Comparison of ENCODE assay signal across 17 cellular contexts in genomic region chr6:168916576-168917207, GRCh38.
DNase-seq lines count a peak whose midpoint lies in the region; ATAC-seq and TF ChIP-seq lines count a peak whose summit lies in the region.
"Had no signal": no experiment of that assay in that cellular context is flagged by ENCODE, and none has a peak within 500 bp of the region (broad histone marks: within the 10 kb centered on the region; RNA-seq: fewer than 3 reads in every experiment).

No MANE protein-coding gene starts in this region.

- H3K27ac Mint-ChIP-seq in activated T-helper 1 cell treated with anti-CD3 and anti-CD28 coated beads, Interleukin-12 subunit alpha, Interleukin-12 subunit beta, Interleukin-2, Interleukin-4 antibody, amounts not matched to agents 30 ng/mL and 10 ng/mL and 1 ng/mL, durations not matched to agents 14 hours and 24 hours and 36 hours = no peak overlapping the region
- H3K27ac Mint-ChIP-seq: activated B cell treated with CpG ODN at 0.5 μM for 24 hours; activated naive CD8-positive, alpha-beta T cell treated with anti-CD3 and anti-CD28 coated beads, Interleukin-2, amount 10 ng/mL, durations not matched to agents 7 days and 5 days; CD8-positive, alpha-beta memory T cell had no signal

- H3K36me3 ChIP-seq in sigmoid colon = no peaks in the 10 kb centered on the region
- H3K36me3 ChIP-seq: colonic mucosa had no signal

- intact Hi-C loops in right cardiac atrium (cut with DNase I) = no loop called here
- intact Hi-C loops in sigmoid colon (cut with DNase I) = no loop called here
- intact Hi-C loops in activated T-helper 1 cell treated with anti-CD3 and anti-CD28 coated beads, Interleukin-12 subunit alpha, Interleukin-12 subunit beta, Interleukin-2, Interleukin-4 antibody, amounts not matched to agents 30 ng/mL and 10 ng/mL and 1 ng/mL, durations not matched to agents 14 hours and 24 hours and 36 hours (cut with micrococcal nuclease) = no loop called here

- WGBS in right cardiac atrium = 48% methylated on average over 11 of the region's 11 CpGs
- 60% methylated on average over 11 of the region's 11 CpGs for WGBS in sigmoid colon, 2 donors

- H3K4me1 Mint-ChIP-seq in activated T-helper 1 cell treated with anti-CD3 and anti-CD28 coated beads, Interleukin-12 subunit alpha, Interleukin-12 subunit beta, Interleukin-2, Interleukin-4 antibody, amounts not matched to agents 30 ng/mL and 10 ng/mL and 1 ng/mL, durations not matched to agents 14 hours and 24 hours and 36 hours (ENCODE audit: low read depth) = no peaks in the 10 kb centered on the region
- H3K4me1 Mint-ChIP-seq: activated B cell treated with CpG ODN at 0.5 μM for 24 hours had no signal

- no peaks in the 10 kb centered on the region for H3K36me3 Mint-ChIP-seq in activated T-helper 1 cell treated with anti-CD3 and anti-CD28 coated beads, Interleukin-12 subunit alpha, Interleukin-12 subunit beta, Interleukin-2, Interleukin-4 antibody, amounts not matched to agents 30 ng/mL and 10 ng/mL and 1 ng/mL, durations not matched to agents 14 hours and 24 hours and 36 hours (ENCODE audit: low read depth)
- H3K36me3 Mint-ChIP-seq: activated naive CD8-positive, alpha-beta T cell treated with anti-CD3 and anti-CD28 coated beads, Interleukin-2, amount 10 ng/mL, durations not matched to agents 7 days and 5 days; CD8-positive, alpha-beta memory T cell had no signal

- no peak for TF ChIP-seq POLR2A in sigmoid colon (IDR thresholded peaks at IDR 0.05)

- no peak overlapping the region for H3K4me3 Mint-ChIP-seq in activated T-helper 1 cell treated with anti-CD3 and anti-CD28 coated beads, Interleukin-12 subunit alpha, Interleukin-12 subunit beta, Interleukin-2, Interleukin-4 antibody, amounts not matched to agents 30 ng/mL and 10 ng/mL and 1 ng/mL, durations not matched to agents 14 hours and 24 hours and 36 hours
- H3K4me3 Mint-ChIP-seq: activated B cell treated with CpG ODN at 0.5 μM for 24 hours; activated naive CD8-positive, alpha-beta T cell treated with anti-CD3 and anti-CD28 coated beads, Interleukin-2, amount 10 ng/mL, durations not matched to agents 7 days and 5 days; CD8-positive, alpha-beta memory T cell had no signal

- H3K27me3 Mint-ChIP-seq in activated T-helper 1 cell treated with anti-CD3 and anti-CD28 coated beads, Interleukin-12 subunit alpha, Interleukin-12 subunit beta, Interleukin-2, Interleukin-4 antibody, amounts not matched to agents 30 ng/mL and 10 ng/mL and 1 ng/mL, durations not matched to agents 14 hours and 24 hours and 36 hours (ENCODE audit: insufficient read depth) = peaks cover under 1% of the 10 kb centered on the region
- H3K27me3 Mint-ChIP-seq: activated B cell treated with CpG ODN at 0.5 μM for 24 hours had no signal

- no peak for TF ChIP-seq EP300 in sigmoid colon (IDR thresholded peaks at IDR 0.05)

- H3K27me3 ChIP-seq in right cardiac atrium (ENCODE audit: control insufficient read depth, insufficient read depth) = no peaks in the 10 kb centered on the region
- H3K27me3 ChIP-seq in sigmoid colon = no peaks in the 10 kb centered on the region
- H3K27me3 ChIP-seq: colonic mucosa had no signal

- H3K4me1 ChIP-seq in right cardiac atrium (ENCODE audit: control insufficient read depth, insufficient read depth, low read length) = peaks cover 2% of the 10 kb centered on the region
- peaks cover 0 to 29% (median 13%) of the 10 kb centered on the region in 4 donors for H3K4me1 ChIP-seq in sigmoid colon
- H3K4me1 ChIP-seq: colonic mucosa had no signal

- no peak for TF ChIP-seq CTCF in sigmoid colon (IDR thresholded peaks at IDR 0.05)

- ATAC-seq in right cardiac atrium (peak; percentile 47 to 48), HG03460 (IDR thresholded peaks at IDR 0.05; ENCODE audit: unreplicated experiment) (no peak)

- no peaks in the 10 kb centered on the region for H3K9me3 Mint-ChIP-seq in activated T-helper 1 cell treated with anti-CD3 and anti-CD28 coated beads, Interleukin-12 subunit alpha, Interleukin-12 subunit beta, Interleukin-2, Interleukin-4 antibody, amounts not matched to agents 30 ng/mL and 10 ng/mL and 1 ng/mL, durations not matched to agents 14 hours and 24 hours and 36 hours
- H3K9me3 Mint-ChIP-seq: activated B cell treated with CpG ODN at 0.5 μM for 24 hours; activated naive CD8-positive, alpha-beta T cell treated with anti-CD3 and anti-CD28 coated beads, Interleukin-2, amount 10 ng/mL, durations not matched to agents 7 days and 5 days; CD8-positive, alpha-beta memory T cell had no signal

- H3K27ac ChIP-seq in right cardiac atrium (ENCODE audit: low read length) (no peak overlapping the region), sigmoid colon (peak overlapping the region in 3 of 4 donors; percentile 48 to 76 (median 65))
- H3K27ac ChIP-seq: colonic mucosa, PC-9 had no signal

- H3K9me3 ChIP-seq in right cardiac atrium (ENCODE audit: control insufficient read depth, low read length) = no peaks in the 10 kb centered on the region
- H3K9me3 ChIP-seq in sigmoid colon = no peaks in the 10 kb centered on the region
- H3K9me3 ChIP-seq: colonic mucosa had no signal

- H3K4me3 ChIP-seq in right cardiac atrium (ENCODE audit: low read length) (no peak overlapping the region), sigmoid colon (no peak overlapping the region)
- H3K4me3 ChIP-seq: colonic mucosa, PC-9 had no signal

- peak; percentile 68 for DNase-seq in AG08395 (ENCODE audit: low spot score)
- peak; percentile 71 for DNase-seq in astrocyte of the hippocampus (ENCODE audit: low read depth, low spot score)
- DNase-seq in right cardiac atrium = peak in 2 of 3 donors; percentile 45 to 71
- DNase-seq in sigmoid colon = no peak
- no peak for DNase-seq in UCSD-AML1 (lab: John Stamatoyannopoulos, UW; ENCODE audit: unreplicated experiment)
- DNase-seq in activated T-helper 1 cell treated with anti-CD3 and anti-CD28 coated beads, Interleukin-12 subunit alpha, Interleukin-12 subunit beta, Interleukin-2, Interleukin-4 antibody, amounts not matched to agents 30 ng/mL and 10 ng/mL and 1 ng/mL, durations not matched to agents 14 hours and 24 hours and 36 hours (ENCODE audit: low spot score) = no peak
- no peak for DNase-seq in iPS-NIHi11 (ENCODE audit: low spot score)
- DNase-seq: activated B cell treated with CpG ODN at 0.5 μM for 24 hours; activated naive CD8-positive, alpha-beta T cell treated with anti-CD3 and anti-CD28 coated beads, Interleukin-2, amount 10 ng/mL, durations not matched to agents 7 days and 5 days; CD8-positive, alpha-beta memory T cell; colonic mucosa; mammary epithelial cell; NCI-H1092; PC-9; stimulated activated CD4-positive, alpha-beta T cell treated with anti-CD3 and anti-CD28 coated beads, Interleukin-2, amount 100 ng/mL, for 24 hours; SW 1271 had no signal

Comparison
In these comparisons a context has a peak if more than half of its experiments do, and no peak if none do; other contexts are left out.
1. DNase-seq: peak in AG08395 (single experiment), astrocyte of the hippocampus (single experiment) and right cardiac atrium (2 of 3); none in sigmoid colon (single experiment), UCSD-AML1 (single experiment), activated T-helper 1 cell treated with anti-CD3 and anti-CD28 coated beads, Interleukin-12 subunit alpha, Interleukin-12 subunit beta, Interleukin-2, Interleukin-4 antibody, amounts not matched to agents 30 ng/mL and 10 ng/mL and 1 ng/mL, durations not matched to agents 14 hours and 24 hours and 36 hours (single experiment) and iPS-NIHi11 (single experiment).